7 cellular contexts compared by ENCODE assay signal in the genomic region with DNA sequence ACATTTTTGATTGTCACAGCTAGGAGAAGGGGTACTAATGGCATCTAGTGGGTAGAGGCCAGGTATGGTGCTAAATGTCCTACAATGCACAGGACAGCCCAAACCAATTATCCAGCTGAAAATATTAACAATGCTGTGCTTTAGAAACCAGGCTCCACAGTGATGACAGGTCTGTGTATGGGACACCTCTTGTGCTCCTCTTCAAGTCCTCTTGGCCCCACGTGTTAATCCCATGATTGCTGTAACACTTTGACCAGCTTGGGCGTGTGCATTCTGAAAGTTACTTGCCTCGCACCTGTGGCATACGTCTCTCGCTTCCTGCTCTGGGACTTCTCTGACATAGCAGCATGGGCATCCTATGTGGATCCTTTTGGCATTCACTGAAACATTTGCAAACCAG. TPM values are rescaled to one million over a fixed set of nuclear protein-coding genes. Genes with fewer than 3 reads are reported as not detected.
DNase-seq lines count a peak whose midpoint lies in the region; ATAC-seq, FAIRE-seq and TF ChIP-seq lines count a peak whose summit lies in the region.
"Not testable (repeated sequence)": the region's sequence is repeated elsewhere in the genome, so short reads cannot be mapped to it uniquely, and the experiment has no call there.
"Had no signal": no experiment of that assay in that cellular context is flagged by ENCODE, and none has a peak within 500 bp of the region (broad histone marks: within the 10 kb centered on the region; RNA-seq: fewer than 3 reads in every experiment).

No MANE protein-coding gene starts in this region.

- ATAC-seq in left cardiac atrium, result peak; percentile 36 to 80

- H4K5ac ChIP-seq in mesendoderm (ENCODE audit: low read length), result not testable (repeated sequence)

- not testable (repeated sequence) for H3K79me1 ChIP-seq in mesendoderm (ENCODE audit: low read length)

- not testable (repeated sequence) for DNase-seq in left cardiac atrium
- DNase-seq in mesendoderm, result peak; percentile 27
- DNase-seq in small intestine, result peak; percentile 32

- H4K8ac ChIP-seq in mesendoderm (ENCODE audit: low read depth, low read length), result not testable (repeated sequence)

- not testable (repeated sequence) for H3K4ac ChIP-seq in mesendoderm (ENCODE audit: low read depth, low read length)

- not testable (repeated sequence) for H2BK15ac ChIP-seq in mesendoderm (replicated peaks; ENCODE audit: low read depth)

- not testable (repeated sequence) for H3K18ac ChIP-seq in mesendoderm (ENCODE audit: low read length)

- H3K23ac ChIP-seq in mesendoderm (ENCODE audit: low read length), result not testable (repeated sequence)

- H3K4me3 ChIP-seq in HEK293 (ENCODE audit: low read depth, low read length); mesendoderm (ENCODE audit: low read length); small intestine (ENCODE audit: low read depth in 1 of 2, low read length in 2 of 2): not testable (repeated sequence)

- POLR2A ChIA-PET in HEK293 (lab: Yijun Ruan, JAX), result not testable (repeated sequence)

- not testable (repeated sequence) for H3K4me2 ChIP-seq in mesendoderm (ENCODE audit: low read length)

- CTCF ChIA-PET in HEK293 (lab: Yijun Ruan, JAX), result interaction anchor here (0.7 kb wide), 1 partner anchor 66 kb away, joined by 5 read pairs; no protein-coding TSS in a partner anchor

- not testable (repeated sequence) for H3K79me2 ChIP-seq in mesendoderm (ENCODE audit: control insufficient read depth, insufficient read depth, low read length)

- intact Hi-C loops in left cardiac atrium (cut with DNase I), result not testable (repeated sequence)

- WGBS in mesendoderm (ENCODE audit: extremely low coverage, insufficient coverage, low lambda C conversion rate), result no CpG with 5 or more reads among the region's 5 CpGs
- 44 to 75% (median 45%) methylated on average over 5 of the region's 5 CpGs for WGBS in small intestine, 3 donors

- TF ChIP-seq CTCF in HEK293 (tag by site-specific recombination; IDR thresholded peaks at IDR 0.05), result not testable (repeated sequence)

- not testable (repeated sequence) for H2BK120ac ChIP-seq in mesendoderm (ENCODE audit: low read depth, low read length)

- H3K9ac ChIP-seq in mesendoderm (ENCODE audit: low read length), result not testable (repeated sequence)

- H3K4me1 ChIP-seq in HEK293 (ENCODE audit: control insufficient read depth, insufficient read depth, low read length); mesendoderm (ENCODE audit: control insufficient read depth, low read depth, low read length); small intestine (ENCODE audit: control insufficient read depth in 2 of 2, insufficient read depth in 1 of 2, low read depth in 1 of 2, low read length in 1 of 2): not testable (repeated sequence)

- H3K27ac ChIP-seq in HEK293 (ENCODE audit: extremely low read depth, low read depth, low read length); mesendoderm (ENCODE audit: low read depth, low read length); small intestine (ENCODE audit: low read depth in 1 of 2, low read length in 1 of 2): not testable (repeated sequence)

- H2BK5ac ChIP-seq in mesendoderm (ENCODE audit: low read length), result not testable (repeated sequence)

- H3K27me3 ChIP-seq in mesendoderm (ENCODE audit: insufficient read depth, low read length, poor library complexity); small intestine (ENCODE audit: control insufficient read depth in 2 of 2, insufficient read depth in 2 of 2, low read length in 2 of 2): not testable (repeated sequence)

- not testable (repeated sequence) for H3K36me3 ChIP-seq in HEK293 (ENCODE audit: control insufficient read depth in 2 of 2, insufficient read depth in 1 of 2, low read length in 2 of 2); mesendoderm (ENCODE audit: control insufficient read depth, insufficient read depth, low read length); small intestine (ENCODE audit: control insufficient read depth in 2 of 2, insufficient read depth in 2 of 2, low read length in 2 of 2)

- not testable (repeated sequence) for H3K56ac ChIP-seq in mesendoderm (ENCODE audit: low read length)

- FAIRE-seq in small intestine (lab: Jason Lieb, UNC), result not testable (repeated sequence)

- not testable (repeated sequence) for H2AK5ac ChIP-seq in mesendoderm (ENCODE audit: low read length)

- H3K9me3 ChIP-seq in HEK293 (ENCODE audit: control insufficient read depth, insufficient read depth, low read depth, low read length); small intestine (ENCODE audit: control insufficient read depth, low read depth): not testable (repeated sequence)

TF ChIP-seq in HEK293, 187 proteins besides CTCF, POLR2A, EP300 and RAD21:
- TF ChIP-seq SCRT2 (tag by site-specific recombination; IDR thresholded peaks at IDR 0.05), result peak; percentile 28; the same call in 1 of the 2 replicates
TF ChIP-seq in HEK293: peak in this region for 1; not testable (repeated sequence) for 186.

RNA-seq across cellular contexts. Expression of a gene that starts 29.3 kb away (rescaled TPM):
- total RNA-seq in left cardiac atrium, result 10 to 100 TPM; 13.6 to 14.4 TPM
- 1.5 TPM for polyA plus RNA-seq in mesendoderm (2013, experiment 1 of 2)
- 1.6 TPM for polyA plus RNA-seq in mesendoderm (2013, experiment 2 of 2)
- polyA plus RNA-seq in small intestine, result 1 to 10 TPM in 2 of 3 donors, not detected in 1; 1.1 to 1.6 TPM
- total RNA-seq: CD4-positive, alpha-beta memory T cell; CD4-positive, CD25-positive, alpha-beta regulatory T cell had no signal
- polyA plus RNA-seq: CD14-positive monocyte had no signal

RNA-seq across cellular contexts. Expression of a gene that starts 59.9 kb away (rescaled TPM):
- total RNA-seq in left cardiac atrium, result 10 to 100 TPM; 11.1 to 15.6 TPM
- 7.5 TPM for polyA plus RNA-seq in mesendoderm (2013, experiment 1 of 2)
- polyA plus RNA-seq in mesendoderm (2013, experiment 2 of 2), result 7.7 TPM
- 10 to 100 TPM in 1 of 3 donors, 1 to 10 TPM in 2; 6.5 to 13.4 (median 9.8) TPM for polyA plus RNA-seq in small intestine
